13 cellular contexts compared by ENCODE assay signal in the genomic region with DNA sequence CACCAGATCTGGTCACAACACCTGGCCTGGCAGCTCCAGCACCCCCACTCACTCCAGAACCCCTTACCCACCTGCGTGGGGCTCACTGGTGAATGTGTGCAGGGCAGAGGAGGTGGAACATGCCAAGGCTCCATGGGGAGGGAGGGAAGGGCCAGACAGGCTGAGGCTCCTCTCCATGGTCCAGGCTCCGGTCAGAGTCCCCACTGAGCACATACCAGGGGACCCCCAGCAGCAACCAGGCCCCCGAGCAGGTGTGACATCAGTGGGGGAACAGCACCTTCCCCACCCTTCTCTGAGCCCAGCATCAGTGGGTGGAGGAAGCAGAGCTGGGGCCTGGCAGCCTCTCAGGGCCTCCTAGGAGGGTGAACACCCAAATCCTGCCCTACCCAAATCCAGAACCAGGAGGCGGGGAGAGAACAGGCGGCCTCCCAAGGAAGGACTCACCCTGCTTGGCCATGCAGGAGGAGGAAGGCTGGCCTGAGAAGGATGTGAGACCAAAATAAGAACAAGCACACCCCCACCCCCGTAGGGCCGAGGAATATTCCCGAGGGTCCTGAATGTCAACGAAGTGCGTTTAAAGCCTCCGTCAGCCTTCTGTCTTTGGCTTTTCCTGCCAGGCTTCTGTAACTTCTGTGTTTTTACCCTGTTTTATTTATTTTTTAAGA. TPM values are rescaled to one million over a fixed set of nuclear protein-coding genes. Genes with fewer than 3 reads are reported as not detected.
"Had no signal": no experiment of that assay in that cellular context is flagged by ENCODE, and none has a peak within 500 bp of the region (broad histone marks: within the 10 kb centered on the region; RNA-seq: fewer than 3 reads in every experiment).

No MANE protein-coding gene starts in this region.

- H3K4me3 Mint-ChIP-seq: activated T-helper 1 cell treated with anti-CD3 and anti-CD28 coated beads, Interleukin-12 subunit alpha, Interleukin-12 subunit beta, Interleukin-2, Interleukin-4 antibody, amounts not matched to agents 30 ng/mL and 10 ng/mL and 1 ng/mL, durations not matched to agents 14 hours and 24 hours and 36 hours; effector memory CD8-positive, alpha-beta T cell; natural killer cell; stimulated activated naive CD8-positive, alpha-beta T cell treated with anti-CD3 and anti-CD28 coated beads, Interleukin-15, Interleukin-2, amounts not matched to agents 100 ng/mL and 50 ng/mL, for 24 hours; WTC11 had no signal

- H3K4me3 ChIP-seq: cardiac muscle cell had no signal

- ATAC-seq: effector memory CD8-positive, alpha-beta T cell; natural killer cell; WTC11 had no signal

- H3K27me3 ChIP-seq: cardiac muscle cell had no signal

- H3K27me3 Mint-ChIP-seq: stimulated activated naive CD8-positive, alpha-beta T cell treated with anti-CD3 and anti-CD28 coated beads, Interleukin-15, Interleukin-2, amounts not matched to agents 100 ng/mL and 50 ng/mL, for 24 hours had no signal

- H3K9me3 Mint-ChIP-seq: activated T-helper 1 cell treated with anti-CD3 and anti-CD28 coated beads, Interleukin-12 subunit alpha, Interleukin-12 subunit beta, Interleukin-2, Interleukin-4 antibody, amounts not matched to agents 30 ng/mL and 10 ng/mL and 1 ng/mL, durations not matched to agents 14 hours and 24 hours and 36 hours; effector memory CD8-positive, alpha-beta T cell; natural killer cell; stimulated activated naive CD8-positive, alpha-beta T cell treated with anti-CD3 and anti-CD28 coated beads, Interleukin-15, Interleukin-2, amounts not matched to agents 100 ng/mL and 50 ng/mL, for 24 hours; WTC11 had no signal

- H3K27ac ChIP-seq: cardiac muscle cell had no signal

- DNase-seq: activated CD4-positive, alpha-beta T cell treated with anti-CD3 and anti-CD28 coated beads for 48 hours; activated naive CD4-positive, alpha-beta T cell treated with Interleukin-2 at 50 U/mL for 16 hours; effector memory CD8-positive, alpha-beta T cell; erythroblast; left cardiac atrium; natural killer cell; stimulated activated CD4-positive, alpha-beta T cell treated with anti-CD3 and anti-CD28 coated beads, Interleukin-4, amount 100 ng/mL, for 24 hours had no signal

- H3K4me1 Mint-ChIP-seq: natural killer cell, WTC11 had no signal

- H3K36me3 ChIP-seq: cardiac muscle cell had no signal

- H3K36me3 Mint-ChIP-seq: natural killer cell, WTC11 had no signal

- H3K27ac Mint-ChIP-seq: activated T-helper 1 cell treated with anti-CD3 and anti-CD28 coated beads, Interleukin-12 subunit alpha, Interleukin-12 subunit beta, Interleukin-2, Interleukin-4 antibody, amounts not matched to agents 30 ng/mL and 10 ng/mL and 1 ng/mL, durations not matched to agents 14 hours and 24 hours and 36 hours; effector memory CD8-positive, alpha-beta T cell; natural killer cell; stimulated activated naive CD8-positive, alpha-beta T cell treated with anti-CD3 and anti-CD28 coated beads, Interleukin-15, Interleukin-2, amounts not matched to agents 100 ng/mL and 50 ng/mL, for 24 hours; WTC11 had no signal

RNA-seq across cellular contexts. Expression of a gene that starts 1.1 kb away (rescaled TPM):
- total RNA-seq: activated T-helper 1 cell treated with anti-CD3 and anti-CD28 coated beads, Interleukin-12 subunit alpha, Interleukin-12 subunit beta, Interleukin-2, Interleukin-4 antibody, amounts not matched to agents 30 ng/mL and 10 ng/mL and 1 ng/mL, durations not matched to agents 14 hours and 24 hours and 36 hours; cardiac muscle cell; lung microvascular endothelial cell; T-helper 1 cell treated with Interleukin-12 subunit alpha and Interleukin-12 subunit beta and Interleukin-4 antibody, amounts not matched to agents 30 ng/mL and 1 ng/mL, for 36 hours; WTC11 had no signal
- polyA plus RNA-seq: cardiac muscle cell had no signal

RNA-seq across cellular contexts. Expression of a gene that starts 58.3 kb away (rescaled TPM):
- total RNA-seq: cardiac muscle cell; T-helper 1 cell treated with Interleukin-12 subunit alpha and Interleukin-12 subunit beta and Interleukin-4 antibody, amounts not matched to agents 30 ng/mL and 1 ng/mL, for 36 hours had no signal
